11 cellular contexts compared by ENCODE assay signal in genomic region chr6:158027590-158028285, GRCh38. TPM values are rescaled to one million over a fixed set of nuclear protein-coding genes. Genes with fewer than 3 reads are reported as not detected.
DNase-seq lines count a peak whose midpoint lies in the region; ATAC-seq, FAIRE-seq and TF ChIP-seq lines count a peak whose summit lies in the region.
"Had no signal": no experiment of that assay in that cellular context is flagged by ENCODE, and none has a peak within 500 bp of the region (broad histone marks: within the 10 kb centered on the region; RNA-seq: fewer than 3 reads in every experiment).

No MANE protein-coding gene starts in this region.

- peak in 1 of 5 donors; percentile 49 for DNase-seq in CD8-positive, alpha-beta memory T cell
- no peak for DNase-seq in Panc1 (ENCODE audit: low read depth, low spot score)
- DNase-seq in endothelial cell of umbilical vein (ENCODE audit: low read depth, low spot score): no peak
- DNase-seq in pancreas: peak in 3 of 6 donors; percentile 51 to 74 (median 60)
- no peak for DNase-seq in left colon
- DNase-seq in OCI-M2 (lab: John Stamatoyannopoulos, UW; ENCODE audit: unreplicated experiment): no peak
- DNase-seq: GDM1; NCI-H2107; stimulated activated naive CD4-positive, alpha-beta T cell had no signal

- H3K27me3 Mint-ChIP-seq in CD8-positive, alpha-beta memory T cell: no peaks in the 10 kb centered on the region

- peaks cover 46% of the 10 kb centered on the region for H3K79me2 ChIP-seq in endothelial cell of umbilical vein (ENCODE audit: control insufficient read depth, insufficient read depth, low read length)

- H3K4me3 ChIP-seq in CD8-positive, alpha-beta memory T cell (ENCODE audit: low read length): no peak overlapping the region
- H3K4me3 ChIP-seq in Panc1 (ENCODE audit: low read depth in 2 of 2, low read length in 2 of 2) (no peak overlapping the region), endothelial cell of umbilical vein (replicated peaks in 1 of 3; ENCODE audit: insufficient read depth in 1 of 3, low read depth in 1 of 3, low read length in 3 of 3) (no peak overlapping the region), pancreas (no peak overlapping the region)

- TF ChIP-seq CTCF in Panc1 (IDR thresholded peaks at IDR 0.05): no peak
- TF ChIP-seq CTCF in endothelial cell of umbilical vein (IDR thresholded peaks at IDR 0.05; ENCODE audit: extremely low read depth in 1 of 2, insufficient read depth in 1 of 2, low read depth in 1 of 2, low read length in 2 of 2): no peak
- TF ChIP-seq CTCF in pancreas (IDR thresholded peaks at IDR 0.05): no peak

- H3K36me3 Mint-ChIP-seq in CD8-positive, alpha-beta memory T cell: peaks cover 0 to 9% (median 0%) of the 10 kb centered on the region in 3 donors

- H3K9ac ChIP-seq in endothelial cell of umbilical vein (replicated peaks; ENCODE audit: extremely low read depth, insufficient read depth, low read length): no peak overlapping the region

- no peaks in the 10 kb centered on the region for H4K20me1 ChIP-seq in endothelial cell of umbilical vein (replicated peaks; ENCODE audit: control insufficient read depth, extremely low read depth, insufficient read depth, low read length)

- H3K9me1 ChIP-seq in endothelial cell of umbilical vein (replicated peaks; ENCODE audit: control insufficient read depth, extremely low read depth, insufficient read depth, low read length): no peaks in the 10 kb centered on the region

- dilution Hi-C loops in endothelial cell of umbilical vein (cut with MboI; ENCODE audit: extremely low pct_ligation_motif_present, low sequenced_read_pairs): no loop called here

- no peak for ATAC-seq in Panc1
- ATAC-seq in pancreas: no peak
- no peak for ATAC-seq in HG03457 (IDR thresholded peaks at IDR 0.05; ENCODE audit: unreplicated experiment)
- no peak for ATAC-seq in left colon
- no peak for ATAC-seq in HG03521 (IDR thresholded peaks at IDR 0.05; ENCODE audit: unreplicated experiment)

- no peak overlapping the region for H3K4me2 ChIP-seq in endothelial cell of umbilical vein (ENCODE audit: insufficient read depth, low read length)

- intact Hi-C loops in Panc1 (cut with micrococcal nuclease; ENCODE audit: unreplicated experiment) (no loop called here), endothelial cell of umbilical vein (cut with micrococcal nuclease) (no loop called here), pancreas (cut with DNase I) (no loop called here), left colon (cut with DNase I, micrococcal nuclease) (no loop called here)

- CTCF ChIA-PET in CD8-positive, alpha-beta memory T cell (lab: Charles Lee): interaction anchor here (1.3 to 2.6 kb wide), 5 partner anchors 12 to 271 kb away, joined by 3 to 52 read pairs (median 11); no protein-coding TSS in a partner anchor
- CTCF ChIA-PET in Panc1 (lab: Charles Lee) (interaction anchor here (0.6 to 1.3 kb wide), 2 partner anchors 15 to 46 kb away, joined by 3 to 6 read pairs; no protein-coding TSS in a partner anchor), endothelial cell of umbilical vein (lab: Charles Lee) (interaction anchor here (2.8 to 3.9 kb wide), 3 partner anchors 12 to 44 kb away, joined by 30 to 45 read pairs (median 44); partner anchors contain the start of gene SYNJ2)

- TF ChIP-seq POLR2A in endothelial cell of umbilical vein (IDR thresholded peaks at IDR 0.05; ENCODE audit: low read depth, low read length): no peak

- H3K27ac ChIP-seq in CD8-positive, alpha-beta memory T cell (ENCODE audit: low read depth, low read length): no peak overlapping the region
- H3K27ac ChIP-seq in Panc1 (ENCODE audit: low read length): peak overlapping the region; percentile 87
- H3K27ac ChIP-seq in endothelial cell of umbilical vein (ENCODE audit: insufficient read depth, low read depth, low read length): peak overlapping the region; percentile 83
- H3K27ac ChIP-seq in pancreas: peak overlapping the region in 3 of 4 donors; percentile 42 to 88 (median 83)

- BruUV-seq in Panc1 (replicated peaks; lab: Mats Ljungman, UMichigan) (no TSS peak), endothelial cell of umbilical vein (replicated peaks; lab: Mats Ljungman, UMichigan) (no TSS peak)

- no peaks in the 10 kb centered on the region for H3K9me3 Mint-ChIP-seq in CD8-positive, alpha-beta memory T cell

- peak overlapping the region; percentile 81 to 99 (median 98) for H3K27ac Mint-ChIP-seq in CD8-positive, alpha-beta memory T cell

- no peaks in the 10 kb centered on the region for H3K27me3 ChIP-seq in CD8-positive, alpha-beta memory T cell (ENCODE audit: insufficient read depth, low read length, poor library complexity, severe bottlenecking)
- H3K27me3 ChIP-seq in Panc1 (ENCODE audit: control insufficient read depth, insufficient read depth, low read length) (no peaks in the 10 kb centered on the region), endothelial cell of umbilical vein (ENCODE audit: control insufficient read depth in 2 of 2, insufficient read depth in 2 of 2, low read length in 2 of 2) (no peaks in the 10 kb centered on the region), pancreas (no peaks in the 10 kb centered on the region)

- in situ Hi-C loops in Panc1 (cut with HindIII; ENCODE audit: low pct_unique_long_range_greater_than_20kb, low sequenced_read_pairs): no loop called here

- H3K4me1 ChIP-seq in CD8-positive, alpha-beta memory T cell (ENCODE audit: insufficient read depth, low read length): peaks cover 42% of the 10 kb centered on the region
- H3K4me1 ChIP-seq in Panc1 (ENCODE audit: control insufficient read depth, insufficient read depth, low read length): peaks cover 87% of the 10 kb centered on the region
- H3K4me1 ChIP-seq in endothelial cell of umbilical vein (ENCODE audit: control insufficient read depth, extremely low read depth, insufficient read depth, low read length): peaks cover 39% of the 10 kb centered on the region
- peaks cover 0 to 32% (median 7%) of the 10 kb centered on the region in 3 donors for H3K4me1 ChIP-seq in pancreas

- POLR2A ChIA-PET in CD8-positive, alpha-beta memory T cell (lab: Charles Lee): no interaction called here
- POLR2A ChIA-PET in Panc1 (lab: Charles Lee): no interaction called here
- POLR2A ChIA-PET in endothelial cell of umbilical vein (lab: Charles Lee): interaction anchor here (0.8 kb wide), 1 partner anchor 24 kb away, joined by 3 read pairs; no protein-coding TSS in a partner anchor

- WGBS in pancreas, 2 donors: 84 to 87% methylated on average over 22 of the region's 22 CpGs

- H3K4me1 Mint-ChIP-seq in CD8-positive, alpha-beta memory T cell: peaks cover 43 to 48% (median 44%) of the 10 kb centered on the region in 3 donors

- peak overlapping the region in 1 of 7 donors; percentile 87 for H3K4me3 Mint-ChIP-seq in CD8-positive, alpha-beta memory T cell

- no peaks in the 10 kb centered on the region for H3K36me3 ChIP-seq in CD8-positive, alpha-beta memory T cell (ENCODE audit: insufficient read depth, low read length)
- 0 out of 2 replicates have a peak, but pooled peaks cover 3% of the 10 kb centered on the region for H3K36me3 ChIP-seq in Panc1 (ENCODE audit: control insufficient read depth, insufficient read depth, low read length)
- H3K36me3 ChIP-seq in endothelial cell of umbilical vein (ENCODE audit: control insufficient read depth in 2 of 2, extremely low read depth in 1 of 2, insufficient read depth in 2 of 2, low read length in 2 of 2): peaks cover 0 to 4% of the 10 kb centered on the region in 2 experiments
- H3K36me3 ChIP-seq in pancreas: no peaks in the 10 kb centered on the region

- no peak overlapping the region for H2AFZ ChIP-seq in endothelial cell of umbilical vein (ENCODE audit: low read depth, low read length)

- FAIRE-seq in endothelial cell of umbilical vein (lab: Jason Lieb, UNC) (no peak), pancreas (lab: Jason Lieb, UNC) (no peak)

- H3K9me3 ChIP-seq in CD8-positive, alpha-beta memory T cell (ENCODE audit: low read length): no peaks in the 10 kb centered on the region
- H3K9me3 ChIP-seq in Panc1 (ENCODE audit: control insufficient read depth, insufficient read depth, low read depth, low read length): no peaks in the 10 kb centered on the region
- no peaks in the 10 kb centered on the region for H3K9me3 ChIP-seq in endothelial cell of umbilical vein (replicated peaks; ENCODE audit: control insufficient read depth, insufficient read depth, low read length)
- H3K9me3 ChIP-seq in pancreas: no peaks in the 10 kb centered on the region

TF ChIP-seq in endothelial cell of umbilical vein, 7 proteins besides CTCF, POLR2A, EP300 and RAD21:
- no peak for TF ChIP-seq MYC (IDR thresholded peaks at IDR 0.05; ENCODE audit: low read depth, low read length)
- no peak for TF ChIP-seq POLR2AphosphoS5 (IDR thresholded peaks at IDR 0.05; ENCODE audit: insufficient read depth, low read depth, low read length)
- TF ChIP-seq EZH2 (IDR thresholded peaks at IDR 0.05; ENCODE audit: borderline replicate concordance, low read depth, low read length, severe bottlenecking): no peak
- no peak for TF ChIP-seq GATA2 (IDR thresholded peaks at IDR 0.05; ENCODE audit: insufficient read depth, insufficient read length, low read depth, low read length)
- no peak for TF ChIP-seq JUN (IDR thresholded peaks at IDR 0.05; ENCODE audit: borderline replicate concordance, insufficient read depth, insufficient read length, low read depth)

RNA-seq across cellular contexts. Expression of gene SYNJ2, which starts 46.1 kb away (rescaled TPM):
- total RNA-seq in CD8-positive, alpha-beta memory T cell: 10 to 100 TPM; 16.7 to 17.5 TPM
- polyA plus RNA-seq in CD8-positive, alpha-beta memory T cell: 8.7 TPM
- total RNA-seq in Panc1 (2021; ENCODE audit: unreplicated experiment) (70.0 TPM), endothelial cell of umbilical vein (71.8 and 78.2 TPM in 2 replicates), pancreas (10 to 100 TPM in 3 of 6 donors, 1 to 10 TPM in 3; 8.1 to 17.1 (median 10.1) TPM), left colon (10 to 100 TPM; 35.4 to 50.1 TPM)
- polyA plus RNA-seq in Panc1 (2012; ENCODE audit: insufficient read length): 38.7 TPM
- polyA plus RNA-seq in endothelial cell of umbilical vein (32.4 and 35.1 TPM in 2 replicates), pancreas (1 to 10 TPM; 7.9 to 8.6 TPM)
- polyA plus RNA-seq in endothelial cell of umbilical vein (2011; cell fraction: cytosol; rRNA removed): 42.1 and 44.6 TPM in 2 replicates
- polyA plus RNA-seq in endothelial cell of umbilical vein (2011; cell fraction: nucleus; rRNA removed): 85.0 and 90.0 TPM in 2 replicates
- 28.3 and 54.5 TPM in 2 replicates for polyA plus RNA-seq in endothelial cell of umbilical vein (2012)
- polyA minus RNA-seq in endothelial cell of umbilical vein: 76.8 and 82.3 TPM in 2 replicates
- polyA minus RNA-seq in endothelial cell of umbilical vein (2011; cell fraction: cytosol; rRNA and poly(A)+ RNA removed): 12.2 TPM
- 77.9 and 82.2 TPM in 2 replicates for polyA minus RNA-seq in endothelial cell of umbilical vein (2011; cell fraction: nucleus; rRNA and poly(A)+ RNA removed)
